1 cellular context compared by ENCODE assay signal in the genomic region with DNA sequence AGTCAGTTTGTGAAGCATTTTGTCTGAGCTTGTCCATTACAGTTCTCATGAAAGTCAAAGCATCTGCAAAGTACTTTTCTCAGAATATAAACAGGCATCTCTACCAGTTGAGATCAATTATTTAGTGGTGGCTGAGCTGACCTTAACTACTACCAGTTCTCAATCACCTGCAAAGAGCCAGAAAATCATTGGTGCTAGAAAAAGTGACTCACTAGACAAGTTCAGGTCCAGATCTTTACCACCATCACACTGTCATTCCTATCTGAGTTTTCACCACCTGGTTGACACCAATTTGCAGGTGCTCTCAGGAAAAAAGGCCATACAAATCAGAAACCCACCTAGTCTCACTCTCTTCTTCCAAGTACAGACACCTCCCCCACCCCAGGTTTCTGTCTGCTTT.
TF ChIP-seq lines count a peak whose summit lies in the region.

No MANE protein-coding gene starts in this region.

TF ChIP-seq in GM12878, 131 proteins besides CTCF, POLR2A, EP300 and RAD21 (continued from another document):
- TF ChIP-seq, protein P1, sequence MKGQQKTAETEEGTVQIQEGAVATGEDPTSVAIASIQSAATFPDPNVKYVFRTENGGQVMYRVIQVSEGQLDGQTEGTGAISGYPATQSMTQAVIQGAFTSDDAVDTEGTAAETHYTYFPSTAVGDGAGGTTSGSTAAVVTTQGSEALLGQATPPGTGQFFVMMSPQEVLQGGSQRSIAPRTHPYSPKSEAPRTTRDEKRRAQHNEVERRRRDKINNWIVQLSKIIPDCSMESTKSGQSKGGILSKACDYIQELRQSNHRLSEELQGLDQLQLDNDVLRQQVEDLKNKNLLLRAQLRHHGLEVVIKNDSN (IDR thresholded peaks at IDR 0.05; ENCODE audit: borderline replicate concordance, extremely low read length, insufficient read depth, low read depth, low read length) = no peak
- no peak for TF ChIP-seq IRF5 (IDR thresholded peaks at IDR 0.05; ENCODE audit: borderline replicate concordance)
- TF ChIP-seq E4F1 (IDR thresholded peaks at IDR 0.05; ENCODE audit: borderline replicate concordance, partially characterized antibody) = no peak
- TF ChIP-seq TAF1 (IDR thresholded peaks at IDR 0.05; ENCODE audit: borderline replicate concordance, low read depth, low read length) = no peak
- no peak for TF ChIP-seq ASH2L (IDR thresholded peaks at IDR 0.05; ENCODE audit: borderline replicate concordance, low read depth)
- TF ChIP-seq JUNB (IDR thresholded peaks at IDR 0.05) = no peak
- no peak for TF ChIP-seq BRCA1 (IDR thresholded peaks at IDR 0.05; ENCODE audit: low read depth, low read length)
- no peak for TF ChIP-seq MEF2A (IDR thresholded peaks at IDR 0.05; ENCODE audit: insufficient read depth, low read depth, low read length)
- TF ChIP-seq TCF12 (IDR thresholded peaks at IDR 0.05; ENCODE audit: low read depth, low read length) = no peak
- no peak for TF ChIP-seq ZNF592 (IDR thresholded peaks at IDR 0.05)
